In the genomic region with DNA sequence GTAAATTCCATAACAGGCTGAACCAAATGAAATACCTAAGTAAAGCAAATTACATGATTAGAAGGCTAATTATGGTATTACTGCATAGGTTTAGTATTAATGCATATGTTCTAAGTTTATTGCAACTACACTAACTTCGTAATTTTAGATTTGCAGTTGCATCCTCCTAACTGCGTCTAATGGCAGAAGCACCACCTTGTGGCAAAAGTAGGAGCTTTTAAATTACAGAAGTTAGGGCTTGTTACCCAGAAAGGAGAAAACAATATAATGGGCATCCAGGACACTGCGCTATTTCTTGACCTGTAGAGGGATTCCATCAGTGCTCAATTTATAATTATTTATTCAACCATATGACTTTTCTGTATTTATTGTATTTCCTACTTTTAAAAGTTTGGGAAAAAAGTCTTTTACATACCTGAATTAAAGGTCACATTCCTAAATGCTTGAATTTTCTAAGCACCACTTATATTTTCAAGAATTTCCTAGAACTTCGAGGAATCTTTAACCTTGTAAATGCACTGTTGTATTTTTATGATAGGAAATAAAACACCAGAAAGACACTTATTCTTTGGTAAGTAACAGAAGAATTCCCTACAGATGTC, we compare ENCODE assay signal across 1 cellular context.
TF ChIP-seq lines count a peak whose summit lies in the region.

No MANE protein-coding gene starts in this region.

TF ChIP-seq in HCT116, 20 proteins besides CTCF, POLR2A, EP300 and RAD21 (continued from another document):
- TF ChIP-seq, protein P1, sequence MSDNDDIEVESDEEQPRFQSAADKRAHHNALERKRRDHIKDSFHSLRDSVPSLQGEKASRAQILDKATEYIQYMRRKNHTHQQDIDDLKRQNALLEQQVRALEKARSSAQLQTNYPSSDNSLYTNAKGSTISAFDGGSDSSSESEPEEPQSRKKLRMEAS (IDR thresholded peaks at IDR 0.05) = no peak
- TF ChIP-seq EZH2 (IDR thresholded peaks at IDR 0.05) = no peak
